In genomic region chr9:127506117-127506813, GRCh38 we compare ENCODE assay signal across 1 cellular context.
TF ChIP-seq lines count a peak whose summit lies in the region.

No MANE protein-coding gene starts in this region.

TF ChIP-seq in H1, 55 proteins besides CTCF, POLR2A, EP300 and RAD21:
- TF ChIP-seq TEAD4 (IDR thresholded peaks at IDR 0.05; ENCODE audit: low read depth, low read length) (no peak), TAF1 (IDR thresholded peaks at IDR 0.05; ENCODE audit: low read depth, low read length) (no peak), KDM1A (IDR thresholded peaks at IDR 0.05; ENCODE audit: borderline replicate concordance, low read length) (no peak), CHD7 (IDR thresholded peaks at IDR 0.05; ENCODE audit: insufficient replicate concordance, low read length) (no peak), EGR1 (IDR thresholded peaks at IDR 0.05; ENCODE audit: borderline replicate concordance, low read depth, low read length) (no peak), SP4 (IDR thresholded peaks at IDR 0.05; ENCODE audit: low read length) (no peak), SUZ12 (IDR thresholded peaks at IDR 0.05; ENCODE audit: low read length) (no peak), GABPA (IDR thresholded peaks at IDR 0.05; ENCODE audit: borderline replicate concordance, insufficient read depth, low read length) (no peak), KDM5A (IDR thresholded peaks at IDR 0.05; ENCODE audit: low read length) (no peak), EZH2 (IDR thresholded peaks at IDR 0.05; ENCODE audit: low read depth, low read length, severe bottlenecking) (no peak), SP1 (IDR thresholded peaks at IDR 0.05; ENCODE audit: low read depth, low read length) (no peak), CBX8 (IDR thresholded peaks at IDR 0.05; ENCODE audit: borderline replicate concordance, low read depth, low read length) (no peak)
